In genomic region chr1:113784104-113784779, GRCh38 we compare ENCODE assay signal across 8 cellular contexts. TPM values are rescaled to one million over a fixed set of nuclear protein-coding genes. Genes with fewer than 3 reads are reported as not detected.
DNase-seq lines count a peak whose midpoint lies in the region; ATAC-seq and TF ChIP-seq lines count a peak whose summit lies in the region.

No MANE protein-coding gene starts in this region.

- peak; percentile 11 for DNase-seq in GM20000 (ENCODE audit: low spot score)
- no peak for DNase-seq in body of pancreas
- peak in 1 of 2 donors; percentile 56 for DNase-seq in stimulated activated effector memory CD8-positive, alpha-beta T cell treated with anti-CD3 and anti-CD28 coated beads, Interleukin-12 subunit alpha, Interleukin-12 subunit beta, amount 100 ng/mL, for 72 hours (ENCODE audit: low spot score in 2 of 2)
- DNase-seq in hippocampal formation (lab: John Stamatoyannopoulos, UW) = no peak
- DNase-seq in epidermal melanocyte (ENCODE audit: insufficient read length, low spot score) = no peak
- no peak for DNase-seq in GM19238 (ENCODE audit: insufficient read length, low spot score)

- H3K79me2 ChIP-seq in DOHH2 (ENCODE audit: control insufficient read depth, low read length) = peaks cover 93% of the 10 kb centered on the region

- H3K27ac ChIP-seq in DOHH2 (ENCODE audit: low read depth, low read length) (peak overlapping the region; percentile 37), body of pancreas (peak overlapping the region in 3 of 4 donors; percentile 9 to 59 (median 19))

- peak overlapping the region; percentile 25 for H3K4me3 ChIP-seq in DOHH2 (ENCODE audit: low read length)
- H3K4me3 ChIP-seq in body of pancreas = no peak overlapping the region

- peaks cover 10% of the 10 kb centered on the region; the same call in 1 of the 2 replicates for H4K20me1 ChIP-seq in DOHH2 (ENCODE audit: control insufficient read depth, insufficient read depth, low read depth, low read length)

- peaks cover 9% of the 10 kb centered on the region; the same call in 1 of the 2 replicates for H3F3A ChIP-seq in DOHH2 (ENCODE audit: control insufficient read depth, insufficient read depth)

- TF ChIP-seq CTCF in DOHH2 (IDR thresholded peaks at IDR 0.05; ENCODE audit: low read depth, low read length, poor library complexity, severe bottlenecking) = no peak
- TF ChIP-seq CTCF in GM20000 (IDR thresholded peaks at IDR 0.05; ENCODE audit: extremely low read depth, missing control alignments) = no peak
- no peak for TF ChIP-seq CTCF in body of pancreas (IDR thresholded peaks at IDR 0.05)

- peak overlapping the region; percentile 66 for H3K4me3 Mint-ChIP-seq in stimulated activated effector memory CD8-positive, alpha-beta T cell treated with anti-CD3 and anti-CD28 coated beads, Interleukin-12 subunit alpha, Interleukin-12 subunit beta, amount 100 ng/mL, for 72 hours

- TF ChIP-seq POLR2A in body of pancreas (IDR thresholded peaks at IDR 0.05) = no peak

- H3K4me1 ChIP-seq in DOHH2 (ENCODE audit: control insufficient read depth, low read length) = peaks cover 46% of the 10 kb centered on the region
- peaks cover 63% of the 10 kb centered on the region for H3K4me1 ChIP-seq in body of pancreas

- H3K9me3 ChIP-seq in DOHH2 (ENCODE audit: control insufficient read depth, insufficient read depth, low read length) (no peaks in the 10 kb centered on the region), body of pancreas (no peaks in the 10 kb centered on the region)

- H3K9me2 ChIP-seq in DOHH2 (replicated peaks; ENCODE audit: control insufficient read depth, low read length) = no peaks in the 10 kb centered on the region

- peak overlapping the region; percentile 53 for H3K4me2 ChIP-seq in DOHH2 (ENCODE audit: low read length)

- peaks cover 28% of the 10 kb centered on the region for H3K36me3 ChIP-seq in DOHH2 (ENCODE audit: control insufficient read depth, low read length)
- no peaks in the 10 kb centered on the region for H3K36me3 ChIP-seq in body of pancreas (replicated peaks in 1 of 2; ENCODE audit: insufficient read depth in 1 of 2, low read depth in 2 of 2)

- peak; percentile 42 for ATAC-seq in HG03469 (IDR thresholded peaks at IDR 0.05; ENCODE audit: unreplicated experiment)
- no peak for ATAC-seq in body of pancreas
- peak; percentile 88 for ATAC-seq in stimulated activated effector memory CD8-positive, alpha-beta T cell treated with anti-CD3 and anti-CD28 coated beads, Interleukin-12 subunit alpha, Interleukin-12 subunit beta, amount 100 ng/mL, for 72 hours

- 35 to 64% methylated on average over 5 of the region's 5 CpGs for WGBS in body of pancreas, 2 donors

- peaks cover 33% of the 10 kb centered on the region for H3K4me1 Mint-ChIP-seq in stimulated activated effector memory CD8-positive, alpha-beta T cell treated with anti-CD3 and anti-CD28 coated beads, Interleukin-12 subunit alpha, Interleukin-12 subunit beta, amount 100 ng/mL, for 72 hours

- H3K27me3 ChIP-seq in DOHH2 (ENCODE audit: control insufficient read depth, low read length) (no peaks in the 10 kb centered on the region), body of pancreas (no peaks in the 10 kb centered on the region)

- H3K27ac Mint-ChIP-seq in stimulated activated effector memory CD8-positive, alpha-beta T cell treated with anti-CD3 and anti-CD28 coated beads, Interleukin-12 subunit alpha, Interleukin-12 subunit beta, amount 100 ng/mL, for 72 hours = peak overlapping the region; percentile 95

- peaks cover 3% of the 10 kb centered on the region for H3K9me3 Mint-ChIP-seq in stimulated activated effector memory CD8-positive, alpha-beta T cell treated with anti-CD3 and anti-CD28 coated beads, Interleukin-12 subunit alpha, Interleukin-12 subunit beta, amount 100 ng/mL, for 72 hours

- peaks cover 26% of the 10 kb centered on the region for H3K36me3 Mint-ChIP-seq in stimulated activated effector memory CD8-positive, alpha-beta T cell treated with anti-CD3 and anti-CD28 coated beads, Interleukin-12 subunit alpha, Interleukin-12 subunit beta, amount 100 ng/mL, for 72 hours

- intact Hi-C loops in body of pancreas (cut with DNase I) = no loop called here

RNA-seq across cellular contexts. Expression of gene PHTF1, which starts 25.0 kb away (rescaled TPM):
- total RNA-seq in body of pancreas = 10 to 100 TPM in 1 of 2 donors, 1 to 10 TPM in 1; 9.3 to 29.7 TPM

RNA-seq across cellular contexts. Expression of gene RSBN1, which starts 28.0 kb away (rescaled TPM):
- total RNA-seq in body of pancreas = 10 to 100 TPM; 14.2 to 17.4 TPM
